Comparison of ENCODE assay signal across 1 cellular context in the genomic region with DNA sequence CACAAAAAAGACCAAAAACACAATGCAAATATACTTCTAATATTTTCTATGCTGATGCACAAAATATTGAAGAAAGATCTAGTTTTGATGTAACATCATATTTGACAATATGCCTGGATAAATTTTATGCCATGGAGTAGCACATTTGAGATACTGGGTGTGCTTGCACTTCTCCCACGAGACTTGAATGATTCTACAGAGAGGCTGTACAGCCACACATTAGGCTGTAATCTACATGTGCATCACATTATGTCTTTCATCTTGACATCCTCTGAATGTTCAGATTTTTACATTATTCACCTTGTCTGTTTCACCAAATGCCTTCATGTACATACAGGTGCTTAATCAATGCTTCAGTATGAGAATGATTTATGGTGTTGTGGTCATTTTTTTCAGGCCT.
TF ChIP-seq lines count a peak whose summit lies in the region.

No MANE protein-coding gene starts in this region.

TF ChIP-seq in SK-N-SH treated with all-trans-retinoic acid at 6 μM for 48 hours, 23 proteins besides CTCF, POLR2A, EP300 and RAD21 (continued from another document):
- TF ChIP-seq, protein P1, sequence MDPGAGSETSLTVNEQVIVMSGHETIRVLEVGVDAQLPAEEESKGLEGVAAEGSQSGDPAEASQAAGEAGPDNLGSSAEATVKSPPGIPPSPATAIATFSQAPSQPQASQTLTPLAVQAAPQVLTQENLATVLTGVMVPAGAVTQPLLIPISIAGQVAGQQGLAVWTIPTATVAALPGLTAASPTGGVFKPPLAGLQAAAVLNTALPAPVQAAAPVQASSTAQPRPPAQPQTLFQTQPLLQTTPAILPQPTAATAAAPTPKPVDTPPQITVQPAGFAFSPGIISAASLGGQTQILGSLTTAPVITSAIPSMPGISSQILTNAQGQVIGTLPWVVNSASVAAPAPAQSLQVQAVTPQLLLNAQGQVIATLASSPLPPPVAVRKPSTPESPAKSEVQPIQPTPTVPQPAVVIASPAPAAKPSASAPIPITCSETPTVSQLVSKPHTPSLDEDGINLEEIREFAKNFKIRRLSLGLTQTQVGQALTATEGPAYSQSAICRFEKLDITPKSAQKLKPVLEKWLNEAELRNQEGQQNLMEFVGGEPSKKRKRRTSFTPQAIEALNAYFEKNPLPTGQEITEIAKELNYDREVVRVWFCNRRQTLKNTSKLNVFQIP (CRISPR knock-in tag; IDR thresholded peaks at IDR 0.05; ENCODE audit: borderline replicate concordance, low read depth), result no peak
- TF ChIP-seq TOX (CRISPR knock-in tag; IDR thresholded peaks at IDR 0.05; ENCODE audit: borderline replicate concordance) (no peak), ZFP3 (CRISPR knock-in tag; IDR thresholded peaks at IDR 0.05) (no peak), ZNF565 (CRISPR knock-in tag; conservative IDR thresholded peaks at IDR 0.05; ENCODE audit: low read depth) (no peak), ISL1 (CRISPR knock-in tag; IDR thresholded peaks at IDR 0.05) (no peak), ARNTL (CRISPR knock-in tag; IDR thresholded peaks at IDR 0.05; ENCODE audit: borderline replicate concordance, low read depth) (no peak), RARB (CRISPR knock-in tag; IDR thresholded peaks at IDR 0.05) (no peak), OSR1 (CRISPR knock-in tag; IDR thresholded peaks at IDR 0.05) (no peak)
- TF ChIP-seq, protein P2, sequence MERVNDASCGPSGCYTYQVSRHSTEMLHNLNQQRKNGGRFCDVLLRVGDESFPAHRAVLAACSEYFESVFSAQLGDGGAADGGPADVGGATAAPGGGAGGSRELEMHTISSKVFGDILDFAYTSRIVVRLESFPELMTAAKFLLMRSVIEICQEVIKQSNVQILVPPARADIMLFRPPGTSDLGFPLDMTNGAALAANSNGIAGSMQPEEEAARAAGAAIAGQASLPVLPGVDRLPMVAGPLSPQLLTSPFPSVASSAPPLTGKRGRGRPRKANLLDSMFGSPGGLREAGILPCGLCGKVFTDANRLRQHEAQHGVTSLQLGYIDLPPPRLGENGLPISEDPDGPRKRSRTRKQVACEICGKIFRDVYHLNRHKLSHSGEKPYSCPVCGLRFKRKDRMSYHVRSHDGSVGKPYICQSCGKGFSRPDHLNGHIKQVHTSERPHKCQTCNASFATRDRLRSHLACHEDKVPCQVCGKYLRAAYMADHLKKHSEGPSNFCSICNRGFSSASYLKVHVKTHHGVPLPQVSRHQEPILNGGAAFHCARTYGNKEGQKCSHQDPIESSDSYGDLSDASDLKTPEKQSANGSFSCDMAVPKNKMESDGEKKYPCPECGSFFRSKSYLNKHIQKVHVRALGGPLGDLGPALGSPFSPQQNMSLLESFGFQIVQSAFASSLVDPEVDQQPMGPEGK (CRISPR knock-in tag; IDR thresholded peaks at IDR 0.05; ENCODE audit: borderline replicate concordance), result no peak
TF ChIP-seq in SK-N-SH treated with all-trans-retinoic acid at 6 μM for 48 hours: peak in this region for 0.
